In genomic region chr1:206064501-206064900, GRCh38 we compare ENCODE assay signal across 1 cellular context. TPM values are rescaled to one million over a fixed set of nuclear protein-coding genes. Genes with fewer than 3 reads are reported as not detected.
"Had no signal": no experiment of that assay in that cellular context is flagged by ENCODE, and none has a peak within 500 bp of the region (broad histone marks: within the 10 kb centered on the region; RNA-seq: fewer than 3 reads in every experiment).

No MANE protein-coding gene starts in this region.

RNA-seq across cellular contexts. Expression of gene CTSE, which starts 40.8 kb away (rescaled TPM):
- polyA plus RNA-seq: GM12878 had no signal

RNA-seq across cellular contexts. Expression of gene AVPR1B, which starts 52.7 kb away (rescaled TPM):
- total RNA-seq: GM12878 had no signal
- polyA plus RNA-seq: GM12878 had no signal
